Comparison of ENCODE assay signal across 8 cellular contexts in genomic region chr6:34414999-34415858, GRCh38. TPM values are rescaled to one million over a fixed set of nuclear protein-coding genes. Genes with fewer than 3 reads are reported as not detected.
DNase-seq lines count a peak whose midpoint lies in the region; ATAC-seq and TF ChIP-seq lines count a peak whose summit lies in the region.

No MANE protein-coding gene starts in this region.

- peaks cover 0 to 5% of the 10 kb centered on the region in 2 experiments for H3K4me1 ChIP-seq in neutrophil (ENCODE audit: control insufficient read depth in 1 of 2, insufficient read depth in 1 of 2, low read depth in 1 of 2, low read length in 1 of 2)

- peaks cover 34% of the 10 kb centered on the region for H3K4me1 Mint-ChIP-seq in activated T-helper 1 cell treated with anti-CD3 and anti-CD28 coated beads, Interleukin-12 subunit alpha, Interleukin-12 subunit beta, Interleukin-2, Interleukin-4 antibody, amounts not matched to agents 30 ng/mL and 10 ng/mL and 1 ng/mL, durations not matched to agents 14 hours and 24 hours and 36 hours (ENCODE audit: low read depth)

- H3K27me3 Mint-ChIP-seq in activated T-helper 1 cell treated with anti-CD3 and anti-CD28 coated beads, Interleukin-12 subunit alpha, Interleukin-12 subunit beta, Interleukin-2, Interleukin-4 antibody, amounts not matched to agents 30 ng/mL and 10 ng/mL and 1 ng/mL, durations not matched to agents 14 hours and 24 hours and 36 hours (ENCODE audit: insufficient read depth), result no peaks in the 10 kb centered on the region

- intact Hi-C loops in activated T-helper 1 cell treated with anti-CD3 and anti-CD28 coated beads, Interleukin-12 subunit alpha, Interleukin-12 subunit beta, Interleukin-2, Interleukin-4 antibody, amounts not matched to agents 30 ng/mL and 10 ng/mL and 1 ng/mL, durations not matched to agents 14 hours and 24 hours and 36 hours (cut with micrococcal nuclease), result loop anchor here (1.0 kb wide), 3 partner anchors 166 to 252 kb away; partner anchors contain the start of gene SMIM29

- no peak overlapping the region for H3K4me3 Mint-ChIP-seq in activated T-helper 1 cell treated with anti-CD3 and anti-CD28 coated beads, Interleukin-12 subunit alpha, Interleukin-12 subunit beta, Interleukin-2, Interleukin-4 antibody, amounts not matched to agents 30 ng/mL and 10 ng/mL and 1 ng/mL, durations not matched to agents 14 hours and 24 hours and 36 hours

- peak; percentile 79 for TF ChIP-seq CTCF in AG10803 (conservative IDR thresholded peaks at IDR 0.05; ENCODE audit: low read length)
- no peak for TF ChIP-seq CTCF in GM13976 (IDR thresholded peaks at IDR 0.05; ENCODE audit: borderline replicate concordance, control extremely low read depth, extremely low read depth, insufficient read depth, missing control alignments)
- peak; percentile 55 for TF ChIP-seq CTCF in neutrophil (IDR thresholded peaks at IDR 0.05)

- no peaks in the 10 kb centered on the region for H3K9me3 Mint-ChIP-seq in activated T-helper 1 cell treated with anti-CD3 and anti-CD28 coated beads, Interleukin-12 subunit alpha, Interleukin-12 subunit beta, Interleukin-2, Interleukin-4 antibody, amounts not matched to agents 30 ng/mL and 10 ng/mL and 1 ng/mL, durations not matched to agents 14 hours and 24 hours and 36 hours

- DNase-seq in AG10803 (ENCODE audit: low read depth), result peak; percentile 84
- DNase-seq in GM13976 (ENCODE audit: low spot score), result peak; percentile 58
- peak; percentile 53 to 87 for DNase-seq in NOMO-1 (lab: John Stamatoyannopoulos, UW; ENCODE audit: unreplicated experiment in 2 of 2)
- DNase-seq in activated T-helper 1 cell treated with anti-CD3 and anti-CD28 coated beads, Interleukin-12 subunit alpha, Interleukin-12 subunit beta, Interleukin-2, Interleukin-4 antibody, amounts not matched to agents 30 ng/mL and 10 ng/mL and 1 ng/mL, durations not matched to agents 14 hours and 24 hours and 36 hours (ENCODE audit: low spot score), result peak; percentile 9
- DNase-seq in fibroblast of the conjunctiva (ENCODE audit: low read depth), result peak; percentile 72

- peaks cover 42% of the 10 kb centered on the region for H3K36me3 ChIP-seq in neutrophil

- H3K27ac ChIP-seq in neutrophil, result peak overlapping the region; percentile 19

- H3K27ac Mint-ChIP-seq in activated T-helper 1 cell treated with anti-CD3 and anti-CD28 coated beads, Interleukin-12 subunit alpha, Interleukin-12 subunit beta, Interleukin-2, Interleukin-4 antibody, amounts not matched to agents 30 ng/mL and 10 ng/mL and 1 ng/mL, durations not matched to agents 14 hours and 24 hours and 36 hours, result no peak overlapping the region

- H3K36me3 Mint-ChIP-seq in activated T-helper 1 cell treated with anti-CD3 and anti-CD28 coated beads, Interleukin-12 subunit alpha, Interleukin-12 subunit beta, Interleukin-2, Interleukin-4 antibody, amounts not matched to agents 30 ng/mL and 10 ng/mL and 1 ng/mL, durations not matched to agents 14 hours and 24 hours and 36 hours (ENCODE audit: low read depth), result peaks cover 52% of the 10 kb centered on the region

- H3K4me3 ChIP-seq in AG10803 (ENCODE audit: low read length) (no peak overlapping the region), neutrophil (ENCODE audit: low read depth in 1 of 2, low read length in 1 of 2) (no peak overlapping the region)

- no peaks in the 10 kb centered on the region for H3K9me3 ChIP-seq in neutrophil

- no peaks in the 10 kb centered on the region for H3K27me3 ChIP-seq in neutrophil

- no peak for ATAC-seq in GM18861 (IDR thresholded peaks at IDR 0.05; ENCODE audit: unreplicated experiment)
- no peak for ATAC-seq in GM21515 (IDR thresholded peaks at IDR 0.05; ENCODE audit: unreplicated experiment)

- in situ Hi-C loops in GM13976 (cut with MboI; ENCODE audit: low sequenced_read_pairs, unreplicated experiment), result loop anchor here (10.0 kb wide), 2 partner anchors 170 to 230 kb away; partner anchors contain the start of gene SMIM29

RNA-seq across cellular contexts. Expression of gene RPS10, which starts 10.6 kb away (rescaled TPM):
- 1,492 and 1,525 TPM in 2 replicates for total RNA-seq in activated T-helper 1 cell treated with anti-CD3 and anti-CD28 coated beads, Interleukin-12 subunit alpha, Interleukin-12 subunit beta, Interleukin-2, Interleukin-4 antibody, amounts not matched to agents 30 ng/mL and 10 ng/mL and 1 ng/mL, durations not matched to agents 14 hours and 24 hours and 36 hours

RNA-seq across cellular contexts. Expression of gene NUDT3, which starts 22.8 kb away (rescaled TPM):
- 20.0 and 20.8 TPM in 2 replicates for total RNA-seq in activated T-helper 1 cell treated with anti-CD3 and anti-CD28 coated beads, Interleukin-12 subunit alpha, Interleukin-12 subunit beta, Interleukin-2, Interleukin-4 antibody, amounts not matched to agents 30 ng/mL and 10 ng/mL and 1 ng/mL, durations not matched to agents 14 hours and 24 hours and 36 hours

RNA-seq across cellular contexts. Expression of gene PACSIN1, which starts 50.6 kb away (rescaled TPM):
- not detected in 2 replicates for total RNA-seq in activated T-helper 1 cell treated with anti-CD3 and anti-CD28 coated beads, Interleukin-12 subunit alpha, Interleukin-12 subunit beta, Interleukin-2, Interleukin-4 antibody, amounts not matched to agents 30 ng/mL and 10 ng/mL and 1 ng/mL, durations not matched to agents 14 hours and 24 hours and 36 hours

Comparison
In these comparisons a context has a peak if more than half of its experiments do, and no peak if none do; other contexts are left out.
1. DNase-seq: peak in every context shown above with its lines; median percentile 84 in AG10803; 72 in fibroblast of the conjunctiva; 70 in NOMO-1; 58 in GM13976; 9 in activated T-helper 1 cell treated with anti-CD3 and anti-CD28 coated beads, Interleukin-12 subunit alpha, Interleukin-12 subunit beta, Interleukin-2, Interleukin-4 antibody, amounts not matched to agents 30 ng/mL and 10 ng/mL and 1 ng/mL, durations not matched to agents 14 hours and 24 hours and 36 hours.